In genomic region chr2:236114959-236115358, GRCh38 we compare ENCODE assay signal across 32 cellular contexts. TPM values are rescaled to one million over a fixed set of nuclear protein-coding genes. Genes with fewer than 3 reads are reported as not detected.
"Had no signal": no experiment of that assay in that cellular context is flagged by ENCODE, and none has a peak within 500 bp of the region (broad histone marks: within the 10 kb centered on the region; RNA-seq: fewer than 3 reads in every experiment).

No MANE protein-coding gene starts in this region.

- H2AFZ ChIP-seq: hepatocyte had no signal

- H3K4me1 ChIP-seq: heart right ventricle, lower lobe of right lung, prostate gland, sigmoid colon, vagina had no signal

- H3K9me3 Mint-ChIP-seq: nephron; neural crest cell; stimulated activated naive CD8-positive, alpha-beta T cell treated with anti-CD3 and anti-CD28 coated beads, Interleukin-15, amount 100 ng/mL, for 72 hours; type B pancreatic cell had no signal

- H3K27ac ChIP-seq: heart right ventricle, hepatocyte, lower lobe of right lung, ovary, prostate gland, sigmoid colon, tibial nerve, vagina had no signal

- H3K79me2 ChIP-seq: hepatocyte had no signal

- H3K4me2 ChIP-seq: hepatocyte had no signal

- DNase-seq: heart right ventricle; kidney glomerular epithelial cell; left cardiac atrium; left ventricle myocardium superior; lower lobe of right lung; mammary epithelial cell; naive thymus-derived CD8-positive, alpha-beta T cell; ovary; retina; right cardiac atrium; sigmoid colon; small intestine; stimulated activated CD4-positive, alpha-beta T cell treated with anti-CD3 and anti-CD28 coated beads, Interleukin-1b, Interleukin-23, amount 100 ng/mL, for 48 hours; stimulated activated CD4-positive, alpha-beta T cell treated with anti-CD3 and anti-CD28 coated beads, Interleukin-2, amount 100 ng/mL, for 48 hours; stimulated activated CD4-positive, alpha-beta T cell treated with anti-CD3 and anti-CD28 coated beads, Interleukin-4, amount 100 ng/mL, for 4 hours; stimulated activated CD8-positive, alpha-beta memory T cell treated with anti-CD3 and anti-CD28 coated beads, Interleukin-4, amount 100 ng/mL, for 48 hours; stimulated activated naive CD4-positive, alpha-beta T cell treated with Interleukin-2 at 50 U/mL for 16 hours; stimulated activated naive CD8-positive, alpha-beta T cell treated with anti-CD3 and anti-CD28 coated beads, Interleukin-15, amount 100 ng/mL, for 72 hours; substantia nigra had no signal

- H3K36me3 ChIP-seq: lower lobe of right lung, ovary, prostate gland, sigmoid colon, vagina had no signal

- H3K27me3 ChIP-seq: heart right ventricle, hepatocyte, ovary, sigmoid colon, tibial nerve, vagina had no signal

- H3K27ac Mint-ChIP-seq: naive thymus-derived CD8-positive, alpha-beta T cell; nephron; stimulated activated memory B cell treated with anti-CD40 and anti-IgM and Interleukin-4, amounts not matched to agents 10 μg/mL and 1 μg/mL and 100 μg/mL, for 72 hours; stimulated activated naive CD8-positive, alpha-beta T cell treated with anti-CD3 and anti-CD28 coated beads, Interleukin-15, amount 100 ng/mL, for 72 hours; type B pancreatic cell had no signal

- H3K9me3 ChIP-seq: heart right ventricle, lower lobe of right lung, ovary, prostate gland, sigmoid colon, tibial nerve, vagina had no signal

- H3K4me3 ChIP-seq: heart right ventricle, hepatocyte, lower lobe of right lung, ovary, prostate gland, sigmoid colon, tibial nerve, vagina had no signal

- H3K36me3 Mint-ChIP-seq: naive thymus-derived CD8-positive, alpha-beta T cell; stimulated activated memory B cell treated with anti-CD40 and anti-IgM and Interleukin-4, amounts not matched to agents 10 μg/mL and 1 μg/mL and 100 μg/mL, for 72 hours; type B pancreatic cell had no signal

- ATAC-seq: heart right ventricle; left cardiac atrium; left lobe of liver; left ventricle myocardium superior; lower lobe of right lung; naive thymus-derived CD8-positive, alpha-beta T cell; right cardiac atrium; stimulated activated memory B cell treated with anti-CD40 and anti-IgM and Interleukin-4, amounts not matched to agents 10 μg/mL and 1 μg/mL and 100 μg/mL, for 72 hours; stimulated activated naive CD8-positive, alpha-beta T cell treated with anti-CD3 and anti-CD28 coated beads, Interleukin-15, amount 100 ng/mL, for 72 hours had no signal

- H3K4me1 Mint-ChIP-seq: stimulated activated memory B cell treated with anti-CD40 and anti-IgM and Interleukin-4, amounts not matched to agents 10 μg/mL and 1 μg/mL and 100 μg/mL, for 72 hours; stimulated activated naive CD8-positive, alpha-beta T cell treated with anti-CD3 and anti-CD28 coated beads, Interleukin-15, amount 100 ng/mL, for 72 hours had no signal

- H3K4me3 Mint-ChIP-seq: naive thymus-derived CD8-positive, alpha-beta T cell; nephron; neural crest cell; stimulated activated memory B cell treated with anti-CD40 and anti-IgM and Interleukin-4, amounts not matched to agents 10 μg/mL and 1 μg/mL and 100 μg/mL, for 72 hours; stimulated activated naive CD8-positive, alpha-beta T cell treated with anti-CD3 and anti-CD28 coated beads, Interleukin-15, amount 100 ng/mL, for 72 hours; type B pancreatic cell had no signal

RNA-seq across cellular contexts. Expression of gene GBX2, which starts 53.2 kb away (rescaled TPM):
- total RNA-seq: hepatocyte; left cardiac atrium; left lobe of liver; left ventricle myocardium superior; lower lobe of right lung; mucosa of gallbladder; naive thymus-derived CD8-positive, alpha-beta T cell; omental fat pad; ovary; right cardiac atrium; sigmoid colon; temporal lobe; tibial nerve; ureter; vagina had no signal
- polyA plus RNA-seq: mammary epithelial cell; naive thymus-derived CD8-positive, alpha-beta T cell; ovary; right cardiac atrium; sigmoid colon; small intestine had no signal
